In the genomic region with DNA sequence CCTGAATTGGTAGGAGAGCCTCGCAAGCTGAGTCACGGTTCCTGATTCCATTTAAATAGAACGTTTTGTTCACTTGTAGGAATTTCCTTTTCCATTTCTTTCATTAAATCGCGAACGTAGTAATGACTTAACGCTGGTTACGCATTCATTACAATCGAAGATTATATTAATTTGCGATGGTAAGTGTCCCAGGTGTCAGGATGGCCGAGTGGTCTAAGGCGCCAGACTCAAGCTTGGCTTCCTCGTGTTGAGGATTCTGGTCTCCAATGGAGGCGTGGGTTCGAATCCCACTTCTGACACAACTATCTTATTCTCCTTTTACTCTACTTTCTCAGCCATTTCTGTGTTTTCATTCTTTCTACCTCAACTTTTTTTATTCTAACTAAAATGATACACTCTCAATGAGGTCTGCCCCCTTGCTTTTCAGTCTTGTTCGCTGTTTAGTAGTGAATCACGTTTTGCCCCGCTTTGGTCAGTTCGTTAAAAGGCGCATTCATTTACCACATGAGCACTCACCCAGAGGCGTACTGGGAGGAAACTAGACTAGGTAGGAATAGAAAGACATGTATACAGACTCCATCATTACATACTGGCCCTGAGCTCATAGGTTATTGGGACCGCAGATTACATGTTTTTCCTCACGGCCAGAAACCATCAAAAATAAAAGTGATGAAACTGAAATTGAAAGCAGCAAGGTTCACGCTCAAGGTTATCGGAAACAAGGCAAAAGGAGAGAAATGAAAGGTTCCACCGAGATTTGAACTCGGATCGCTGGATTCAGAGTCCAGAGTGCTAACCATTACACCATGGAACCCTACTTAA, we compare ENCODE assay signal across 8 cellular contexts. TPM values are rescaled to one million over a fixed set of nuclear protein-coding genes. Genes with fewer than 3 reads are reported as not detected.
DNase-seq lines count a peak whose midpoint lies in the region; ATAC-seq and TF ChIP-seq lines count a peak whose summit lies in the region.

No MANE protein-coding gene starts in this region.

- H3K27me3 Mint-ChIP-seq in nephron progenitor cell (ENCODE audit: low read depth, poor library complexity) = peaks cover 4% of the 10 kb centered on the region

- peaks cover 8% of the 10 kb centered on the region for H3K9me3 Mint-ChIP-seq in nephron progenitor cell

- no peaks in the 10 kb centered on the region for H3K9me3 ChIP-seq in stomach

- DNase-seq in D341Med (ENCODE audit: low spot score) = peak; percentile 43
- DNase-seq in KG1 (lab: John Stamatoyannopoulos, UW) = peak; percentile 92
- DNase-seq in RKO (ENCODE audit: low spot score) = peak; percentile 88
- peak; percentile 50 for DNase-seq in activated T-helper 9 cell treated with anti-CD3 and anti-CD28 coated beads, Interleukin-2, amount 50 U/mL, for 16 hours (ENCODE audit: low read depth)
- peak; percentile 86 for DNase-seq in fibroblast of the conjunctiva (ENCODE audit: low read depth)
- peak; percentile 76 for DNase-seq in nephron progenitor cell
- DNase-seq in stomach = peak; percentile 57

- peaks cover 4 to 44% (median 33%) of the 10 kb centered on the region in 4 donors for H3K4me1 ChIP-seq in stomach

- TF ChIP-seq POLR2A in stomach (IDR thresholded peaks at IDR 0.05) = no peak

- H3K4me1 Mint-ChIP-seq in nephron progenitor cell = peaks cover 33% of the 10 kb centered on the region

- H3K36me3 Mint-ChIP-seq in nephron progenitor cell (ENCODE audit: low read depth) = peaks cover under 1% of the 10 kb centered on the region

- intact Hi-C loops in stomach (cut with DNase I; ENCODE audit: low total_unique reads) = loop anchor here (5.0 kb wide), 1 partner anchor 41 kb away; no protein-coding TSS in a partner anchor

- no peaks in the 10 kb centered on the region for H3K36me3 ChIP-seq in stomach

- peak overlapping the region; percentile 97 for H3K4me3 Mint-ChIP-seq in nephron progenitor cell

- H3K4me3 ChIP-seq in stomach = peak overlapping the region; percentile 50 to 60 (median 53)

- TF ChIP-seq EP300 in stomach (IDR thresholded peaks at IDR 0.05) = no peak

- TF ChIP-seq CTCF in nephron progenitor cell (IDR thresholded peaks at IDR 0.05) = no peak
- no peak for TF ChIP-seq CTCF in stomach (IDR thresholded peaks at IDR 0.05)

- peak overlapping the region; percentile 92 for H3K27ac Mint-ChIP-seq in nephron progenitor cell

- peak overlapping the region; percentile 74 to 92 (median 81) for H3K27ac ChIP-seq in stomach

- ATAC-seq in GM21717 (IDR thresholded peaks at IDR 0.05; ENCODE audit: unreplicated experiment) = peak; percentile 54

- no peaks in the 10 kb centered on the region for H3K27me3 ChIP-seq in stomach

- 0 to 1% (median 1%) methylated on average over 28 of the region's 28 CpGs for WGBS in stomach, 5 donors

RNA-seq across cellular contexts. Expression of gene TRIM27, which starts 17.3 kb away (rescaled TPM):
- total RNA-seq in stomach = 100 to 1,000 TPM in 1 of 5 donors, 10 to 100 TPM in 4; 59.1 to 102 (median 77.7) TPM
- polyA plus RNA-seq in stomach = 10 to 100 TPM; 24.2 to 33.5 (median 31.6) TPM

Comparison
In these comparisons a context has a peak if more than half of its experiments do, and no peak if none do; other contexts are left out.
1. Peak in every context shown above with its lines: DNase-seq, ATAC-seq, H3K4me3 ChIP-seq and H3K27ac ChIP-seq.